Comparison of ENCODE assay signal across 20 cellular contexts in genomic region chr1:15020943-15021745, GRCh38.
DNase-seq lines count a peak whose midpoint lies in the region; ATAC-seq and TF ChIP-seq lines count a peak whose summit lies in the region.
"Had no signal": no experiment of that assay in that cellular context is flagged by ENCODE, and none has a peak within 500 bp of the region (broad histone marks: within the 10 kb centered on the region; RNA-seq: fewer than 3 reads in every experiment).

No MANE protein-coding gene starts in this region.

- 71% methylated on average over 18 of the region's 18 CpGs for WGBS in esophagus, 2 donors
- WGBS in spleen, 5 donors = 55 to 69% (median 60%) methylated on average over 17 to 18 of the region's 18 CpGs

- peak overlapping the region; percentile 47 to 72 for H3K27ac ChIP-seq in esophagus (ENCODE audit: low read depth in 2 of 2, low read length in 1 of 2)
- H3K27ac ChIP-seq in left lung = no peak overlapping the region
- peak overlapping the region; percentile 35 to 83 (median 70) for H3K27ac ChIP-seq in spleen
- H3K27ac ChIP-seq: testis had no signal

- H3K4me1 ChIP-seq in esophagus (ENCODE audit: control insufficient read depth in 2 of 2, insufficient read depth in 2 of 2, low read length in 1 of 2) (peaks cover 13 to 27% of the 10 kb centered on the region in 2 donors), left lung (peaks cover 0 to 37% of the 10 kb centered on the region in 2 donors), spleen (peaks cover 15 to 98% (median 49%) of the 10 kb centered on the region in 6 donors)

- DNase-seq in left lung = peak in 1 of 2 donors; percentile 50
- peak; percentile 83 for DNase-seq in spleen
- DNase-seq in T-helper 17 cell = no peak
- DNase-seq in activated CD4-positive, alpha-beta T cell treated with anti-CD3 and anti-CD28 coated beads for 48 hours = no peak
- DNase-seq: CD4-positive, alpha-beta memory T cell; effector CD4-positive, alpha-beta T cell; glutamatergic neuron; HFFc6; immature natural killer cell; midbrain; NCI-H1048; NCI-H2107; NCI-H524 treated with DMSO at 0.1 percent for 48 hours; T-cell; testis had no signal

- H3K4me3 ChIP-seq in esophagus (ENCODE audit: low read depth in 1 of 2, low read length in 2 of 2) = no peak overlapping the region
- H3K4me3 ChIP-seq in left lung = no peak overlapping the region
- H3K4me3 ChIP-seq in spleen = no peak overlapping the region
- H3K4me3 ChIP-seq: testis had no signal

- no peak for TF ChIP-seq RAD21 in Ishikawa (IDR thresholded peaks at IDR 0.05; ENCODE audit: low read depth)

- no peaks in the 10 kb centered on the region for H3K36me3 Mint-ChIP-seq in T-helper 17 cell (ENCODE audit: low read depth)
- H3K36me3 Mint-ChIP-seq: CD4-positive, alpha-beta memory T cell; immature natural killer cell; T-cell had no signal

- TF ChIP-seq EP300 in Ishikawa (IDR thresholded peaks at IDR 0.05; ENCODE audit: borderline replicate concordance) = 0 out of 2 replicates have a peak, but pooled peaks have one; percentile 16

- no peak for TF ChIP-seq POLR2A in spleen (IDR thresholded peaks at IDR 0.05)

- intact Hi-C loops in left lung (cut with DNase I) (loop anchor here in 1 of 2 donors (5.0 kb wide), 1 partner anchor 94 kb away; no protein-coding TSS in a partner anchor), spleen (cut with DNase I; ENCODE audit: low total_unique reads) (loop anchor here (10.0 kb wide), 1 partner anchor 96 kb away; no protein-coding TSS in a partner anchor)

- no peak for TF ChIP-seq CTCF in left lung (IDR thresholded peaks at IDR 0.05)
- no peak for TF ChIP-seq CTCF in spleen (IDR thresholded peaks at IDR 0.05 in 8 of 11, conservative IDR thresholded peaks at IDR 0.05 in 3 of 11)

- peak; percentile 14 for ATAC-seq in left lung
- no peak for ATAC-seq in T-helper 17 cell
- no peak for ATAC-seq in GM21529 (IDR thresholded peaks at IDR 0.05; ENCODE audit: unreplicated experiment)
- no peak for ATAC-seq in HG02973 (IDR thresholded peaks at IDR 0.05; ENCODE audit: unreplicated experiment)
- ATAC-seq: T-cell had no signal

- H3K4me3 Mint-ChIP-seq in T-helper 17 cell = no peak overlapping the region
- H3K4me3 Mint-ChIP-seq: CD4-positive, alpha-beta memory T cell; HFFc6; immature natural killer cell; neural crest cell; T-cell had no signal

- H3K36me3 ChIP-seq in esophagus (ENCODE audit: control insufficient read depth in 2 of 2, insufficient read depth in 2 of 2, low read length in 1 of 2) = no peaks in the 10 kb centered on the region
- H3K36me3 ChIP-seq in left lung = no peaks in the 10 kb centered on the region
- no peaks in the 10 kb centered on the region for H3K36me3 ChIP-seq in spleen

- no peak overlapping the region for H3K27ac Mint-ChIP-seq in T-helper 17 cell
- H3K27ac Mint-ChIP-seq: CD4-positive, alpha-beta memory T cell; HFFc6; immature natural killer cell; T-cell had no signal

- H3K27me3 ChIP-seq in esophagus (ENCODE audit: control insufficient read depth in 1 of 2, insufficient read depth in 2 of 2, low read length in 2 of 2) = no peaks in the 10 kb centered on the region
- H3K27me3 ChIP-seq in left lung = no peaks in the 10 kb centered on the region
- H3K27me3 ChIP-seq in spleen (replicated peaks in 1 of 7) = no peaks in the 10 kb centered on the region
- H3K27me3 ChIP-seq: testis had no signal

- peaks cover 32% of the 10 kb centered on the region for H3K27me3 Mint-ChIP-seq in T-helper 17 cell

- no peaks in the 10 kb centered on the region for H3K9me3 ChIP-seq in esophagus (ENCODE audit: control insufficient read depth in 2 of 2, insufficient read depth in 1 of 2, low read depth in 1 of 2, low read length in 1 of 2)
- H3K9me3 ChIP-seq in left lung = no peaks in the 10 kb centered on the region
- H3K9me3 ChIP-seq in spleen = no peaks in the 10 kb centered on the region
- H3K9me3 ChIP-seq in T-helper 17 cell (ENCODE audit: control insufficient read depth, low read length, poor library complexity, severe bottlenecking) = no peaks in the 10 kb centered on the region
- H3K9me3 ChIP-seq: testis had no signal

- H3K4me1 Mint-ChIP-seq in T-helper 17 cell = peaks cover 3% of the 10 kb centered on the region
- H3K4me1 Mint-ChIP-seq: CD4-positive, alpha-beta memory T cell; immature natural killer cell; T-cell had no signal

TF ChIP-seq in Ishikawa, 13 proteins besides CTCF, POLR2A, EP300 and RAD21:
- no peak for TF ChIP-seq USF1 (IDR thresholded peaks at IDR 0.05)
- TF ChIP-seq TCF12 (IDR thresholded peaks at IDR 0.05; ENCODE audit: low read depth) = peak; percentile 42; the same call in 1 of the 2 replicates
- no peak for TF ChIP-seq NFIC (IDR thresholded peaks at IDR 0.05)
- no peak for TF ChIP-seq MAX (IDR thresholded peaks at IDR 0.05)

Comparison
In these comparisons a context has a peak if more than half of its experiments do, and no peak if none do; other contexts are left out.
1. H3K27ac ChIP-seq: peak in esophagus (2 of 2) and spleen (8 of 8); none in left lung (0 of 2).